Comparison of ENCODE assay signal across 26 cellular contexts in genomic region chr18:189254-189653, GRCh38.
"Had no signal": no experiment of that assay in that cellular context is flagged by ENCODE, and none has a peak within 500 bp of the region (broad histone marks: within the 10 kb centered on the region; RNA-seq: fewer than 3 reads in every experiment).

No MANE protein-coding gene starts in this region.

- H3K9me3 Mint-ChIP-seq: activated naive CD8-positive, alpha-beta T cell treated with anti-CD3 and anti-CD28 coated beads for 36 hours; activated T-cell treated with anti-CD3 and anti-CD28 coated beads, Interleukin-2, amount 50 U/mL, for 4 hours had no signal

- H3K27me3 ChIP-seq: brain microvascular endothelial cell, cardiac muscle cell had no signal

- DNase-seq: activated CD4-positive, alpha-beta T cell treated with anti-CD3 and anti-CD28 coated beads for 4 hours; activated CD4-positive, alpha-beta T cell treated with anti-CD3 and anti-CD28 coated beads, Interleukin-2, amount 50 U/mL, for 4 hours; activated CD8-positive, alpha-beta T cell treated with anti-CD3 and anti-CD28 coated beads, Interleukin-2, amount 10 ng/mL, durations not matched to agents 7 days and 5 days; activated effector memory CD4-positive, alpha-beta T cell treated with anti-CD3 and anti-CD28 coated beads, Interleukin-2, amount 50 U/mL, for 16 hours; activated naive CD4-positive, alpha-beta T cell treated with Interleukin-2 at 50 U/mL for 16 hours; activated naive CD8-positive, alpha-beta T cell treated with anti-CD3 and anti-CD28 coated beads for 36 hours; activated T-cell treated with anti-CD3 and anti-CD28 coated beads, Interleukin-2, amount 50 U/mL, for 4 hours; brain microvascular endothelial cell; cerebellar nuclear complex; KG1; NCI-H1092; NCI-H1417; NCI-H1694; NCI-H2029; NCI-H2107; NCI-H2171 treated with DMSO at 0.1 percent for 48 hours; NCI-H226; NCI-H526; NCI-H82; PC-9; SIG-M5; T-helper 17 cell; T-helper 9 cell; WERI-Rb-1 had no signal

- H3K4me3 Mint-ChIP-seq: activated CD8-positive, alpha-beta T cell treated with anti-CD3 and anti-CD28 coated beads, Interleukin-2, amount 10 ng/mL, durations not matched to agents 7 days and 5 days; activated naive CD8-positive, alpha-beta T cell treated with anti-CD3 and anti-CD28 coated beads for 36 hours; activated T-cell treated with anti-CD3 and anti-CD28 coated beads, Interleukin-2, amount 50 U/mL, for 4 hours; T-helper 17 cell had no signal

- H3K27ac Mint-ChIP-seq: activated CD8-positive, alpha-beta T cell treated with anti-CD3 and anti-CD28 coated beads, Interleukin-2, amount 10 ng/mL, durations not matched to agents 7 days and 5 days; activated naive CD8-positive, alpha-beta T cell treated with anti-CD3 and anti-CD28 coated beads for 36 hours; T-helper 17 cell had no signal

- H3K27ac ChIP-seq: brain microvascular endothelial cell, cardiac muscle cell, PC-9, WERI-Rb-1 had no signal

- ATAC-seq: activated CD4-positive, CD25-positive, alpha-beta regulatory T cell treated with anti-CD3 and anti-CD28 coated beads, Interleukin-2, amount 50 U/mL, for 24 hours; activated CD8-positive, alpha-beta T cell treated with anti-CD3 and anti-CD28 coated beads, Interleukin-2, amount 10 ng/mL, durations not matched to agents 7 days and 5 days; activated T-cell treated with anti-CD3 and anti-CD28 coated beads, Interleukin-2, amount 50 U/mL, for 4 hours; T-helper 17 cell had no signal

- H3K4me3 ChIP-seq: cardiac muscle cell, PC-9 had no signal

- H3K27me3 Mint-ChIP-seq: activated naive CD8-positive, alpha-beta T cell treated with anti-CD3 and anti-CD28 coated beads for 36 hours; T-helper 17 cell had no signal
